1 cellular context compared by ENCODE assay signal in the genomic region with DNA sequence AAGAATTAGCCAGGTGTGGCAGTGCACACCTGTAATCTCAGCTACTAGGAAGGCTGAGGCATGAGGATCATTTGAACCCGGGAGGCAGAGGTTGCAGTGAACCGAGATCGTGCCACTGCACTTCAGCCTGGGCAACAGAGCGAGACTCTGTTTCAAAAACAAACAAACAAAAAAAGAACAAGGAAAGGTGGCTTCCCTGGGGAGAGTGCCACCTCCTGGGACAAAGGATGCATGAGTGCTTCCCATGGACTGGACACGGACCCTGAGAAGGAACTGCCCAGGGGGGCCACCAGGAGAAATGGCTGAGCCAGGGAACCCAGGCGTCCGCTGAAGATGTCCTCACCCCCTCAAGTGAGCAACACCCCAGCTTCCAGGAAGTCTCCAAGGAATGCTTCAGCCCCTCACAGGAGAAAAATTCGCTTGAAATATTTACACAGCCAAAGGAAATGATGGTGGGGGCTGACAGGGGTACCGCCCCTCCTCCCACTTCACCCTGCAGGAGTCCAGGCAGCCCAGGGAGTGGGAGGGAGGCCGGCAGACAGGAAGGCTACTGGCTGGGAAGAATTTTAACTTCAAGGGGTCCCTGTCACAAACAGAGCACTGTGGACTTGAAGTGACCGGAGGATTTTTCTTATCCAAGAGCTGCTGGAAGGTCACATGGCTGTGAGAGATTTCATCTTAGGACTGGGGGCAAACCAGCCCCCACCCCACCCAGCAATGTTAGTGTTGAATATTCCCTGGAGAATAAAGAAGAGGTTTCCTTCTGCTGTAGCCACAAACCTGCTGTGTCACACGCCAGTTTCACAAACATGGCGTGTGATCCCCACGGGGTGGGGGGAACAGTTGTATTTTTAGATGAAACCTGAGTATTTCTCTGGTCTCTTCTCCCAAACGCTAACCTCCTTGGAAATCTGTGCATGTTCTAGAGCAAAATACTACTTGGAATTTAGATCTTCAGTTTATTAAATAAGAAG.
TF ChIP-seq lines count a peak whose summit lies in the region.

No MANE protein-coding gene starts in this region.

TF ChIP-seq in HEK293, 187 proteins besides CTCF, POLR2A, EP300 and RAD21 (continued from another document):
- TF ChIP-seq, protein P1, sequence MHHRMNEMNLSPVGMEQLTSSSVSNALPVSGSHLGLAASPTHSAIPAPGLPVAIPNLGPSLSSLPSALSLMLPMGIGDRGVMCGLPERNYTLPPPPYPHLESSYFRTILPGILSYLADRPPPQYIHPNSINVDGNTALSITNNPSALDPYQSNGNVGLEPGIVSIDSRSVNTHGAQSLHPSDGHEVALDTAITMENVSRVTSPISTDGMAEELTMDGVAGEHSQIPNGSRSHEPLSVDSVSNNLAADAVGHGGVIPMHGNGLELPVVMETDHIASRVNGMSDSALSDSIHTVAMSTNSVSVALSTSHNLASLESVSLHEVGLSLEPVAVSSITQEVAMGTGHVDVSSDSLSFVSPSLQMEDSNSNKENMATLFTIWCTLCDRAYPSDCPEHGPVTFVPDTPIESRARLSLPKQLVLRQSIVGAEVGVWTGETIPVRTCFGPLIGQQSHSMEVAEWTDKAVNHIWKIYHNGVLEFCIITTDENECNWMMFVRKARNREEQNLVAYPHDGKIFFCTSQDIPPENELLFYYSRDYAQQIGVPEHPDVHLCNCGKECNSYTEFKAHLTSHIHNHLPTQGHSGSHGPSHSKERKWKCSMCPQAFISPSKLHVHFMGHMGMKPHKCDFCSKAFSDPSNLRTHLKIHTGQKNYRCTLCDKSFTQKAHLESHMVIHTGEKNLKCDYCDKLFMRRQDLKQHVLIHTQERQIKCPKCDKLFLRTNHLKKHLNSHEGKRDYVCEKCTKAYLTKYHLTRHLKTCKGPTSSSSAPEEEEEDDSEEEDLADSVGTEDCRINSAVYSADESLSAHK (tag by site-specific recombination; IDR thresholded peaks at IDR 0.05) = no peak
- TF ChIP-seq, protein P2, sequence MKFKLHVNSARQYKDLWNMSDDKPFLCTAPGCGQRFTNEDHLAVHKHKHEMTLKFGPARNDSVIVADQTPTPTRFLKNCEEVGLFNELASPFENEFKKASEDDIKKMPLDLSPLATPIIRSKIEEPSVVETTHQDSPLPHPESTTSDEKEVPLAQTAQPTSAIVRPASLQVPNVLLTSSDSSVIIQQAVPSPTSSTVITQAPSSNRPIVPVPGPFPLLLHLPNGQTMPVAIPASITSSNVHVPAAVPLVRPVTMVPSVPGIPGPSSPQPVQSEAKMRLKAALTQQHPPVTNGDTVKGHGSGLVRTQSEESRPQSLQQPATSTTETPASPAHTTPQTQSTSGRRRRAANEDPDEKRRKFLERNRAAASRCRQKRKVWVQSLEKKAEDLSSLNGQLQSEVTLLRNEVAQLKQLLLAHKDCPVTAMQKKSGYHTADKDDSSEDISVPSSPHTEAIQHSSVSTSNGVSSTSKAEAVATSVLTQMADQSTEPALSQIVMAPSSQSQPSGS (tag by site-specific recombination; IDR thresholded peaks at IDR 0.05; ENCODE audit: low read depth) = no peak
- TF ChIP-seq, protein P3, sequence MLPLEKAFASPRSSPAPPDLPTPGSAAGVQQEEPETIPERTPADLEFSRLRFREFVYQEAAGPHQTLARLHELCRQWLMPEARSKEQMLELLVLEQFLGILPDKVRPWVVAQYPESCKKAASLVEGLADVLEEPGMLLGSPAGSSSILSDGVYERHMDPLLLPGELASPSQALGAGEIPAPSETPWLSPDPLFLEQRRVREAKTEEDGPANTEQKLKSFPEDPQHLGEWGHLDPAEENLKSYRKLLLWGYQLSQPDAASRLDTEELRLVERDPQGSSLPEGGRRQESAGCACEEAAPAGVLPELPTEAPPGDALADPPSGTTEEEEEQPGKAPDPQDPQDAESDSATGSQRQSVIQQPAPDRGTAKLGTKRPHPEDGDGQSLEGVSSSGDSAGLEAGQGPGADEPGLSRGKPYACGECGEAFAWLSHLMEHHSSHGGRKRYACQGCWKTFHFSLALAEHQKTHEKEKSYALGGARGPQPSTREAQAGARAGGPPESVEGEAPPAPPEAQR (tag by site-specific recombination; IDR thresholded peaks at IDR 0.05) = no peak
- no peak for TF ChIP-seq RBAK (tag by site-specific recombination; IDR thresholded peaks at IDR 0.05)
- no peak for TF ChIP-seq MZF1 (tag by site-specific recombination; IDR thresholded peaks at IDR 0.05; ENCODE audit: borderline replicate concordance)
- TF ChIP-seq PRDM1 (tag by site-specific recombination; IDR thresholded peaks at IDR 0.05) = no peak
- TF ChIP-seq ZNF169 (tag by site-specific recombination; IDR thresholded peaks at IDR 0.05) = no peak
- no peak for TF ChIP-seq ZNF354C (tag by site-specific recombination; IDR thresholded peaks at IDR 0.05; ENCODE audit: borderline replicate concordance, low read depth)
- no peak for TF ChIP-seq ZNF501 (tag by site-specific recombination; IDR thresholded peaks at IDR 0.05)
- no peak for TF ChIP-seq OSR2 (tag by site-specific recombination; IDR thresholded peaks at IDR 0.05)
- TF ChIP-seq ZNF302 (tag by site-specific recombination; IDR thresholded peaks at IDR 0.05; ENCODE audit: low read depth) = no peak
- TF ChIP-seq ZNF677 (tag by site-specific recombination; IDR thresholded peaks at IDR 0.05) = no peak
- no peak for TF ChIP-seq ZNF366 (tag by site-specific recombination; conservative IDR thresholded peaks at IDR 0.05)
- no peak for TF ChIP-seq BCL11B (tag by site-specific recombination; IDR thresholded peaks at IDR 0.05; ENCODE audit: low read depth)
- TF ChIP-seq, protein P4, sequence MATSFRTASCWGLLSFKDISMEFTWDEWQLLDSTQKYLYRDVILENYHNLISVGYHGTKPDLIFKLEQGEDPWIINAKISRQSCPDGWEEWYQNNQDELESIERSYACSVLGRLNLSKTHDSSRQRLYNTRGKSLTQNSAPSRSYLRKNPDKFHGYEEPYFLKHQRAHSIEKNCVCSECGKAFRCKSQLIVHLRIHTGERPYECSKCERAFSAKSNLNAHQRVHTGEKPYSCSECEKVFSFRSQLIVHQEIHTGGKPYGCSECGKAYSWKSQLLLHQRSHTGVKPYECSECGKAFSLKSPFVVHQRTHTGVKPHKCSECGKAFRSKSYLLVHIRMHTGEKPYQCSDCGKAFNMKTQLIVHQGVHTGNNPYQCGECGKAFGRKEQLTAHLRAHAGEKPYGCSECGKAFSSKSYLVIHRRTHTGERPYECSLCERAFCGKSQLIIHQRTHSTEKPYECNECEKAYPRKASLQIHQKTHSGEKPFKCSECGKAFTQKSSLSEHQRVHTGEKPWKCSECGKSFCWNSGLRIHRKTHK (tag by site-specific recombination; IDR thresholded peaks at IDR 0.05) = no peak
- TF ChIP-seq ZNF350 (tag by site-specific recombination; IDR thresholded peaks at IDR 0.05) = no peak
- TF ChIP-seq, protein P5, sequence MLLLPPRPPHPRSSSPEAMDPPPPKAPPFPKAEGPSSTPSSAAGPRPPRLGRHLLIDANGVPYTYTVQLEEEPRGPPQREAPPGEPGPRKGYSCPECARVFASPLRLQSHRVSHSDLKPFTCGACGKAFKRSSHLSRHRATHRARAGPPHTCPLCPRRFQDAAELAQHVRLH (tag by site-specific recombination; IDR thresholded peaks at IDR 0.05) = no peak
- TF ChIP-seq ZSCAN23 (tag by site-specific recombination; IDR thresholded peaks at IDR 0.05) = no peak
- TF ChIP-seq ZNF10 (tag by site-specific recombination; IDR thresholded peaks at IDR 0.05) = no peak
- no peak for TF ChIP-seq ZNF514 (tag by site-specific recombination; IDR thresholded peaks at IDR 0.05)
- no peak for TF ChIP-seq ZNF335 (tag by site-specific recombination; conservative IDR thresholded peaks at IDR 0.05)
- TF ChIP-seq EGR2 (tag by site-specific recombination; IDR thresholded peaks at IDR 0.05; ENCODE audit: low read depth) = peak; percentile 84
- TF ChIP-seq ZNF223 (tag by site-specific recombination; IDR thresholded peaks at IDR 0.05) = no peak
- no peak for TF ChIP-seq ZBTB48 (tag by site-specific recombination; IDR thresholded peaks at IDR 0.05)
- no peak for TF ChIP-seq ZNF23 (tag by site-specific recombination; IDR thresholded peaks at IDR 0.05; ENCODE audit: borderline replicate concordance)
- no peak for TF ChIP-seq SALL2 (tag by site-specific recombination; IDR thresholded peaks at IDR 0.05; ENCODE audit: borderline replicate concordance)
- TF ChIP-seq, protein P6, sequence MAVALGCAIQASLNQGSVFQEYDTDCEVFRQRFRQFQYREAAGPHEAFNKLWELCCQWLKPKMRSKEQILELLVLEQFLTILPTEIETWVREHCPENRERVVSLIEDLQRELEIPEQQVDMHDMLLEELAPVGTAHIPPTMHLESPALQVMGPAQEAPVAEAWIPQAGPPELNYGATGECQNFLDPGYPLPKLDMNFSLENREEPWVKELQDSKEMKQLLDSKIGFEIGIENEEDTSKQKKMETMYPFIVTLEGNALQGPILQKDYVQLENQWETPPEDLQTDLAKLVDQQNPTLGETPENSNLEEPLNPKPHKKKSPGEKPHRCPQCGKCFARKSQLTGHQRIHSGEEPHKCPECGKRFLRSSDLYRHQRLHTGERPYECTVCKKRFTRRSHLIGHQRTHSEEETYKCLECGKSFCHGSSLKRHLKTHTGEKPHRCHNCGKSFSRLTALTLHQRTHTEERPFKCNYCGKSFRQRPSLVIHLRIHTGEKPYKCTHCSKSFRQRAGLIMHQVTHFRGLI (tag by site-specific recombination; IDR thresholded peaks at IDR 0.05) = no peak
- TF ChIP-seq ZNF121 (tag by site-specific recombination; IDR thresholded peaks at IDR 0.05) = peak; percentile 55; the same call in 1 of the 2 replicates
- no peak for TF ChIP-seq ZNF792 (tag by site-specific recombination; IDR thresholded peaks at IDR 0.05)
- no peak for TF ChIP-seq IKZF3 (tag by site-specific recombination; IDR thresholded peaks at IDR 0.05)
- TF ChIP-seq ZNF548 (tag by site-specific recombination; IDR thresholded peaks at IDR 0.05) = no peak
- TF ChIP-seq ZEB2 (tag by site-specific recombination; IDR thresholded peaks at IDR 0.05) = no peak
- no peak for TF ChIP-seq KLF9 (tag by site-specific recombination; IDR thresholded peaks at IDR 0.05; ENCODE audit: low read depth)
- TF ChIP-seq, protein P7, sequence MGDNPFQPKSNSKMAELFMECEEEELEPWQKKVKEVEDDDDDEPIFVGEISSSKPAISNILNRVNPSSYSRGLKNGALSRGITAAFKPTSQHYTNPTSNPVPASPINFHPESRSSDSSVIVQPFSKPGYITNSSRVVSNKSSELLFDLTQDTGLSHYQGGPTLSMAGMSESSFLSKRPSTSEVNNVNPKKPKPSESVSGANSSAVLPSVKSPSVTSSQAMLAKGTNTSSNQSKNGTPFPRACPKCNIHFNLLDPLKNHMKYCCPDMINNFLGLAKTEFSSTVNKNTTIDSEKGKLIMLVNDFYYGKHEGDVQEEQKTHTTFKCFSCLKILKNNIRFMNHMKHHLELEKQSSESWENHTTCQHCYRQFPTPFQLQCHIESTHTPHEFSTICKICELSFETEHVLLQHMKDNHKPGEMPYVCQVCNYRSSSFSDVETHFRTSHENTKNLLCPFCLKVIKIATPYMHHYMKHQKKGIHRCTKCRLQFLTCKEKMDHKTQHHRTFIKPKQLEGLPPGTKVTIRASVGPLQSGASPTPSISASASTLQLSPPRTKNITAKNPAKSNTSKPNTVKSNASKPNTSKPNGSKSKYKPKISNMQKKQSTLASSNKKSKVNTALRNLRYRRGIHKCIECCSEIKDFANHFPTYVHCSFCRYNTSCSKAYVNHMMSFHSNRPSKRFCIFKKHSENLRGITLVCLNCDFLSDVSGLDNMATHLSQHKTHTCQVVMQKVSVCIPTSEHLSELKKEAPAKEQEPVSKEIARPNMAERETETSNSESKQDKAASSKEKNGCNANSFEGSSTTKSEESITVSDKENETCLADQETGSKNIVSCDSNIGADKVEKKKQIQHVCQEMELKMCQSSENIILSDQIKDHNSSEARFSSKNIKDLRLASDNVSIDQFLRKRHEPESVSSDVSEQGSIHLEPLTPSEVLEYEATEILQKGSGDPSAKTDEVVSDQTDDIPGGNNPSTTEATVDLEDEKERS (tag by site-specific recombination; IDR thresholded peaks at IDR 0.05) = no peak
- no peak for TF ChIP-seq ZNF274 (IDR thresholded peaks at IDR 0.05; ENCODE audit: low read length)
- TF ChIP-seq ZNF274 (tag by site-specific recombination; IDR thresholded peaks at IDR 0.05; ENCODE audit: borderline replicate concordance) = no peak
- TF ChIP-seq GLIS2 (tag by site-specific recombination; IDR thresholded peaks at IDR 0.05) = peak; percentile 26; the same call in 1 of the 2 replicates
- TF ChIP-seq, protein P8, sequence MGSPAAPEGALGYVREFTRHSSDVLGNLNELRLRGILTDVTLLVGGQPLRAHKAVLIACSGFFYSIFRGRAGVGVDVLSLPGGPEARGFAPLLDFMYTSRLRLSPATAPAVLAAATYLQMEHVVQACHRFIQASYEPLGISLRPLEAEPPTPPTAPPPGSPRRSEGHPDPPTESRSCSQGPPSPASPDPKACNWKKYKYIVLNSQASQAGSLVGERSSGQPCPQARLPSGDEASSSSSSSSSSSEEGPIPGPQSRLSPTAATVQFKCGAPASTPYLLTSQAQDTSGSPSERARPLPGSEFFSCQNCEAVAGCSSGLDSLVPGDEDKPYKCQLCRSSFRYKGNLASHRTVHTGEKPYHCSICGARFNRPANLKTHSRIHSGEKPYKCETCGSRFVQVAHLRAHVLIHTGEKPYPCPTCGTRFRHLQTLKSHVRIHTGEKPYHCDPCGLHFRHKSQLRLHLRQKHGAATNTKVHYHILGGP (tag by site-specific recombination; IDR thresholded peaks at IDR 0.05) = no peak
- no peak for TF ChIP-seq ZSCAN16 (tag by site-specific recombination; IDR thresholded peaks at IDR 0.05)
- no peak for TF ChIP-seq ZNF114 (tag by site-specific recombination; IDR thresholded peaks at IDR 0.05)
- TF ChIP-seq, protein P9, sequence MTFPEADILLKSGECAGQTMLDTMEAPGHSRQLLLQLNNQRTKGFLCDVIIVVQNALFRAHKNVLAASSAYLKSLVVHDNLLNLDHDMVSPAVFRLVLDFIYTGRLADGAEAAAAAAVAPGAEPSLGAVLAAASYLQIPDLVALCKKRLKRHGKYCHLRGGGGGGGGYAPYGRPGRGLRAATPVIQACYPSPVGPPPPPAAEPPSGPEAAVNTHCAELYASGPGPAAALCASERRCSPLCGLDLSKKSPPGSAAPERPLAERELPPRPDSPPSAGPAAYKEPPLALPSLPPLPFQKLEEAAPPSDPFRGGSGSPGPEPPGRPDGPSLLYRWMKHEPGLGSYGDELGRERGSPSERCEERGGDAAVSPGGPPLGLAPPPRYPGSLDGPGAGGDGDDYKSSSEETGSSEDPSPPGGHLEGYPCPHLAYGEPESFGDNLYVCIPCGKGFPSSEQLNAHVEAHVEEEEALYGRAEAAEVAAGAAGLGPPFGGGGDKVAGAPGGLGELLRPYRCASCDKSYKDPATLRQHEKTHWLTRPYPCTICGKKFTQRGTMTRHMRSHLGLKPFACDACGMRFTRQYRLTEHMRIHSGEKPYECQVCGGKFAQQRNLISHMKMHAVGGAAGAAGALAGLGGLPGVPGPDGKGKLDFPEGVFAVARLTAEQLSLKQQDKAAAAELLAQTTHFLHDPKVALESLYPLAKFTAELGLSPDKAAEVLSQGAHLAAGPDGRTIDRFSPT (tag by site-specific recombination; IDR thresholded peaks at IDR 0.05) = no peak
